In genomic region chr15:88638626-88639372, GRCh38 we compare ENCODE assay signal across 1 cellular context.
TF ChIP-seq lines count a peak whose summit lies in the region.

Gene ISG20, plus strand, starts transcription at chr15:88639016. Its CDS starts 351 bp downstream, at chr15:88639367.

TF ChIP-seq in HepG2, 621 proteins besides CTCF, POLR2A, EP300 and RAD21 (continued from another document and continues in another):
- TF ChIP-seq ZMYM2 (CRISPR knock-in tag; IDR thresholded peaks at IDR 0.05) (peak; percentile 86), NPAS2 (CRISPR knock-in tag; IDR thresholded peaks at IDR 0.05; ENCODE audit: borderline replicate concordance) (no peak), STAG1 (CRISPR knock-in tag; IDR thresholded peaks at IDR 0.05) (peak; percentile 25), MATR3 (CRISPR knock-in tag; IDR thresholded peaks at IDR 0.05) (no peak), ZNF331 (CRISPR knock-in tag; IDR thresholded peaks at IDR 0.05) (peak; percentile 91; the same call in 1 of the 2 replicates), ZNF263 (CRISPR knock-in tag; IDR thresholded peaks at IDR 0.05) (peak; percentile 60), TAF1 (CRISPR knock-in tag; IDR thresholded peaks at IDR 0.05) (peak; percentile 86), IKZF5 (CRISPR knock-in tag; IDR thresholded peaks at IDR 0.05) (peak; percentile 62), SRSF4 (IDR thresholded peaks at IDR 0.05; ENCODE audit: low read depth, low read length, poor library complexity, severe bottlenecking) (no peak), ZKSCAN1 (IDR thresholded peaks at IDR 0.05; ENCODE audit: low read length) (no peak), FOXP1 (IDR thresholded peaks at IDR 0.05) (peak; percentile 87; the same call in 1 of the 2 replicates), FOXP1 (CRISPR knock-in tag; IDR thresholded peaks at IDR 0.05) (peak; percentile 91), ZNF232 (CRISPR knock-in tag; IDR thresholded peaks at IDR 0.05; ENCODE audit: borderline replicate concordance) (0 out of 2 replicates have a peak, but pooled peaks have one; percentile 21), ZNF674 (CRISPR knock-in tag; IDR thresholded peaks at IDR 0.05; ENCODE audit: low read depth) (no peak), ARNTL (CRISPR knock-in tag; IDR thresholded peaks at IDR 0.05) (peak; percentile 93), TEAD2 (CRISPR knock-in tag; IDR thresholded peaks at IDR 0.05) (peak; percentile 10; the same call in 1 of the 2 replicates), GABPA (IDR thresholded peaks at IDR 0.05; ENCODE audit: low read depth, low read length) (no peak), GABPA (CRISPR knock-in tag; IDR thresholded peaks at IDR 0.05; ENCODE audit: low read depth) (no peak), DR1 (CRISPR knock-in tag; IDR thresholded peaks at IDR 0.05) (no peak), ZNF431 (CRISPR knock-in tag; IDR thresholded peaks at IDR 0.05; ENCODE audit: borderline replicate concordance, low read depth) (peak; percentile 72), SNAPC2 (CRISPR knock-in tag; IDR thresholded peaks at IDR 0.05) (no peak), GLMP (CRISPR knock-in tag; IDR thresholded peaks at IDR 0.05; ENCODE audit: borderline replicate concordance) (no peak), SNAI1 (CRISPR knock-in tag; IDR thresholded peaks at IDR 0.05; ENCODE audit: borderline replicate concordance) (no peak), SMARCC2 (IDR thresholded peaks at IDR 0.05) (no peak), PRMT3 (CRISPR knock-in tag; IDR thresholded peaks at IDR 0.05; ENCODE audit: borderline replicate concordance, low read depth) (no peak), KAT7 (CRISPR knock-in tag; IDR thresholded peaks at IDR 0.05; ENCODE audit: borderline replicate concordance) (no peak), ELF1 (CRISPR knock-in tag; IDR thresholded peaks at IDR 0.05) (peak; percentile 67; the same call in 1 of the 2 replicates), ZNF768 (CRISPR knock-in tag; IDR thresholded peaks at IDR 0.05) (peak; percentile 44; the same call in 1 of the 2 replicates), ZNF329 (CRISPR knock-in tag; IDR thresholded peaks at IDR 0.05; ENCODE audit: low read depth) (peak; percentile 80; the same call in 1 of the 2 replicates), ZKSCAN8 (CRISPR knock-in tag; IDR thresholded peaks at IDR 0.05; ENCODE audit: borderline replicate concordance) (0 out of 2 replicates have a peak, but pooled peaks have one; percentile 46), FOXA1 (IDR thresholded peaks at IDR 0.05) (no peak), FOXA1 (CRISPR knock-in tag; IDR thresholded peaks at IDR 0.05) (peak; percentile 82), ZNF30 (CRISPR knock-in tag; IDR thresholded peaks at IDR 0.05) (no peak), MBNL3 (CRISPR knock-in tag; conservative IDR thresholded peaks at IDR 0.05) (no peak), ZNF432 (CRISPR knock-in tag; IDR thresholded peaks at IDR 0.05; ENCODE audit: borderline replicate concordance) (no peak; the same call in 1 of the 2 replicates), ARID2 (CRISPR knock-in tag; IDR thresholded peaks at IDR 0.05; ENCODE audit: borderline replicate concordance) (no peak), ZNF816 (CRISPR knock-in tag; IDR thresholded peaks at IDR 0.05; ENCODE audit: borderline replicate concordance) (peak; percentile 30; the same call in 1 of the 2 replicates), KDM5A (IDR thresholded peaks at IDR 0.05; ENCODE audit: borderline replicate concordance, low read length) (no peak; the same call in 1 of the 2 replicates), HDAC2 (CRISPR knock-in tag; IDR thresholded peaks at IDR 0.05) (peak; percentile 92)
- TF ChIP-seq, protein P1, sequence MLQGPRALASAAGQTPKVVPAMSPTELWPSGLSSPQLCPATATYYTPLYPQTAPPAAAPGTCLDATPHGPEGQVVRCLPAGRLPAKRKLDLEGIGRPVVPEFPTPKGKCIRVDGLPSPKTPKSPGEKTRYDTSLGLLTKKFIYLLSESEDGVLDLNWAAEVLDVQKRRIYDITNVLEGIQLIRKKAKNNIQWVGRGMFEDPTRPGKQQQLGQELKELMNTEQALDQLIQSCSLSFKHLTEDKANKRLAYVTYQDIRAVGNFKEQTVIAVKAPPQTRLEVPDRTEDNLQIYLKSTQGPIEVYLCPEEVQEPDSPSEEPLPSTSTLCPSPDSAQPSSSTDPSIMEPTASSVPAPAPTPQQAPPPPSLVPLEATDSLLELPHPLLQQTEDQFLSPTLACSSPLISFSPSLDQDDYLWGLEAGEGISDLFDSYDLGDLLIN (CRISPR knock-in tag; IDR thresholded peaks at IDR 0.05; ENCODE audit: borderline replicate concordance), result no peak; the same call in 1 of the 2 replicates
- TF ChIP-seq, protein P2, sequence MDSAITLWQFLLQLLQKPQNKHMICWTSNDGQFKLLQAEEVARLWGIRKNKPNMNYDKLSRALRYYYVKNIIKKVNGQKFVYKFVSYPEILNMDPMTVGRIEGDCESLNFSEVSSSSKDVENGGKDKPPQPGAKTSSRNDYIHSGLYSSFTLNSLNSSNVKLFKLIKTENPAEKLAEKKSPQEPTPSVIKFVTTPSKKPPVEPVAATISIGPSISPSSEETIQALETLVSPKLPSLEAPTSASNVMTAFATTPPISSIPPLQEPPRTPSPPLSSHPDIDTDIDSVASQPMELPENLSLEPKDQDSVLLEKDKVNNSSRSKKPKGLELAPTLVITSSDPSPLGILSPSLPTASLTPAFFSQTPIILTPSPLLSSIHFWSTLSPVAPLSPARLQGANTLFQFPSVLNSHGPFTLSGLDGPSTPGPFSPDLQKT (CRISPR knock-in tag; IDR thresholded peaks at IDR 0.05; ENCODE audit: borderline replicate concordance), result no peak
- TF ChIP-seq, protein P3, sequence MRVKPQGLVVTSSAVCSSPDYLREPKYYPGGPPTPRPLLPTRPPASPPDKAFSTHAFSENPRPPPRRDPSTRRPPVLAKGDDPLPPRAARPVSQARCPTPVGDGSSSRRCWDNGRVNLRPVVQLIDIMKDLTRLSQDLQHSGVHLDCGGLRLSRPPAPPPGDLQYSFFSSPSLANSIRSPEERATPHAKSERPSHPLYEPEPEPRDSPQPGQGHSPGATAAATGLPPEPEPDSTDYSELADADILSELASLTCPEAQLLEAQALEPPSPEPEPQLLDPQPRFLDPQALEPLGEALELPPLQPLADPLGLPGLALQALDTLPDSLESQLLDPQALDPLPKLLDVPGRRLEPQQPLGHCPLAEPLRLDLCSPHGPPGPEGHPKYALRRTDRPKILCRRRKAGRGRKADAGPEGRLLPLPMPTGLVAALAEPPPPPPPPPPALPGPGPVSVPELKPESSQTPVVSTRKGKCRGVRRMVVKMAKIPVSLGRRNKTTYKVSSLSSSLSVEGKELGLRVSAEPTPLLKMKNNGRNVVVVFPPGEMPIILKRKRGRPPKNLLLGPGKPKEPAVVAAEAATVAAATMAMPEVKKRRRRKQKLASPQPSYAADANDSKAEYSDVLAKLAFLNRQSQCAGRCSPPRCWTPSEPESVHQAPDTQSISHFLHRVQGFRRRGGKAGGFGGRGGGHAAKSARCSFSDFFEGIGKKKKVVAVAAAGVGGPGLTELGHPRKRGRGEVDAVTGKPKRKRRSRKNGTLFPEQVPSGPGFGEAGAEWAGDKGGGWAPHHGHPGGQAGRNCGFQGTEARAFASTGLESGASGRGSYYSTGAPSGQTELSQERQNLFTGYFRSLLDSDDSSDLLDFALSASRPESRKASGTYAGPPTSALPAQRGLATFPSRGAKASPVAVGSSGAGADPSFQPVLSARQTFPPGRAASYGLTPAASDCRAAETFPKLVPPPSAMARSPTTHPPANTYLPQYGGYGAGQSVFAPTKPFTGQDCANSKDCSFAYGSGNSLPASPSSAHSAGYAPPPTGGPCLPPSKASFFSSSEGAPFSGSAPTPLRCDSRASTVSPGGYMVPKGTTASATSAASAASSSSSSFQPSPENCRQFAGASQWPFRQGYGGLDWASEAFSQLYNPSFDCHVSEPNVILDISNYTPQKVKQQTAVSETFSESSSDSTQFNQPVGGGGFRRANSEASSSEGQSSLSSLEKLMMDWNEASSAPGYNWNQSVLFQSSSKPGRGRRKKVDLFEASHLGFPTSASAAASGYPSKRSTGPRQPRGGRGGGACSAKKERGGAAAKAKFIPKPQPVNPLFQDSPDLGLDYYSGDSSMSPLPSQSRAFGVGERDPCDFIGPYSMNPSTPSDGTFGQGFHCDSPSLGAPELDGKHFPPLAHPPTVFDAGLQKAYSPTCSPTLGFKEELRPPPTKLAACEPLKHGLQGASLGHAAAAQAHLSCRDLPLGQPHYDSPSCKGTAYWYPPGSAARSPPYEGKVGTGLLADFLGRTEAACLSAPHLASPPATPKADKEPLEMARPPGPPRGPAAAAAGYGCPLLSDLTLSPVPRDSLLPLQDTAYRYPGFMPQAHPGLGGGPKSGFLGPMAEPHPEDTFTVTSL (CRISPR knock-in tag; IDR thresholded peaks at IDR 0.05; ENCODE audit: borderline replicate concordance), result peak; percentile 72; the same call in 1 of the 2 replicates
- TF ChIP-seq, protein P4, sequence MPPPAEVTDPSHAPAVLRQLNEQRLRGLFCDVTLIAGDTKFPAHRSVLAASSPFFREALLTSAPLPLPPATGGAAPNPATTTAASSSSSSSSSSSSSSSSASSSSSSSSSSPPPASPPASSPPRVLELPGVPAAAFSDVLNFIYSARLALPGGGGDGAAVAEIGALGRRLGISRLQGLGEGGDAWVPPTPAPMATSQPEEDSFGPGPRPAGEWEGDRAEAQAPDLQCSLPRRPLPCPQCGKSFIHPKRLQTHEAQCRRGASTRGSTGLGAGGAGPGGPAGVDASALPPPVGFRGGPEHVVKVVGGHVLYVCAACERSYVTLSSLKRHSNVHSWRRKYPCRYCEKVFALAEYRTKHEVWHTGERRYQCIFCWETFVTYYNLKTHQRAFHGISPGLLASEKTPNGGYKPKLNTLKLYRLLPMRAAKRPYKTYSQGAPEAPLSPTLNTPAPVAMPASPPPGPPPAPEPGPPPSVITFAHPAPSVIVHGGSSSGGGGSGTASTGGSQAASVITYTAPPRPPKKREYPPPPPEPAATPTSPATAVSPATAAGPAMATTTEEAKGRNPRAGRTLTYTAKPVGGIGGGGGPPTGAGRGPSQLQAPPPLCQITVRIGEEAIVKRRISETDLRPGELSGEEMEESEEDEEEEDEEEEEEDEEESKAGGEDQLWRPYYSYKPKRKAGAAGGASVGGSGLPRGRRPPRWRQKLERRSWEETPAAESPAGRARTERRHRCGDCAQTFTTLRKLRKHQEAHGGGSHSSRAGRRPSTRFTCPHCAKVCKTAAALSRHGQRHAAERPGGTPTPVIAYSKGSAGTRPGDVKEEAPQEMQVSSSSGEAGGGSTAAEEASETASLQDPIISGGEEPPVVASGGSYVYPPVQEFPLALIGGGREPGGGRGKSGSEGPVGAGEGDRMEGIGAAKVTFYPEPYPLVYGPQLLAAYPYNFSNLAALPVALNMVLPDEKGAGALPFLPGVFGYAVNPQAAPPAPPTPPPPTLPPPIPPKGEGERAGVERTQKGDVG (CRISPR knock-in tag; IDR thresholded peaks at IDR 0.05; ENCODE audit: borderline replicate concordance), result no peak
- TF ChIP-seq, protein P5, sequence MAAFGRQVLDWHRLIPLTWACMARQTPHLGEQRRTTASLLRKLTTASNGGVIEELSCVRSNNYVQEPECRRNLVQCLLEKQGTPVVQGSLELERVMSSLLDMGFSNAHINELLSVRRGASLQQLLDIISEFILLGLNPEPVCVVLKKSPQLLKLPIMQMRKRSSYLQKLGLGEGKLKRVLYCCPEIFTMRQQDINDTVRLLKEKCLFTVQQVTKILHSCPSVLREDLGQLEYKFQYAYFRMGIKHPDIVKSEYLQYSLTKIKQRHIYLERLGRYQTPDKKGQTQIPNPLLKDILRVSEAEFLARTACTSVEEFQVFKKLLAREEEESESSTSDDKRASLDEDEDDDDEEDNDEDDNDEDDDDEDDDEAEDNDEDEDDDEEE (CRISPR knock-in tag; IDR thresholded peaks at IDR 0.05), result no peak
- TF ChIP-seq, protein P6, sequence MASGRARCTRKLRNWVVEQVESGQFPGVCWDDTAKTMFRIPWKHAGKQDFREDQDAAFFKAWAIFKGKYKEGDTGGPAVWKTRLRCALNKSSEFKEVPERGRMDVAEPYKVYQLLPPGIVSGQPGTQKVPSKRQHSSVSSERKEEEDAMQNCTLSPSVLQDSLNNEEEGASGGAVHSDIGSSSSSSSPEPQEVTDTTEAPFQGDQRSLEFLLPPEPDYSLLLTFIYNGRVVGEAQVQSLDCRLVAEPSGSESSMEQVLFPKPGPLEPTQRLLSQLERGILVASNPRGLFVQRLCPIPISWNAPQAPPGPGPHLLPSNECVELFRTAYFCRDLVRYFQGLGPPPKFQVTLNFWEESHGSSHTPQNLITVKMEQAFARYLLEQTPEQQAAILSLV (CRISPR knock-in tag; IDR thresholded peaks at IDR 0.05; ENCODE audit: borderline replicate concordance), result 0 out of 2 replicates have a peak, but pooled peaks have one; percentile 54
- TF ChIP-seq, protein P7, sequence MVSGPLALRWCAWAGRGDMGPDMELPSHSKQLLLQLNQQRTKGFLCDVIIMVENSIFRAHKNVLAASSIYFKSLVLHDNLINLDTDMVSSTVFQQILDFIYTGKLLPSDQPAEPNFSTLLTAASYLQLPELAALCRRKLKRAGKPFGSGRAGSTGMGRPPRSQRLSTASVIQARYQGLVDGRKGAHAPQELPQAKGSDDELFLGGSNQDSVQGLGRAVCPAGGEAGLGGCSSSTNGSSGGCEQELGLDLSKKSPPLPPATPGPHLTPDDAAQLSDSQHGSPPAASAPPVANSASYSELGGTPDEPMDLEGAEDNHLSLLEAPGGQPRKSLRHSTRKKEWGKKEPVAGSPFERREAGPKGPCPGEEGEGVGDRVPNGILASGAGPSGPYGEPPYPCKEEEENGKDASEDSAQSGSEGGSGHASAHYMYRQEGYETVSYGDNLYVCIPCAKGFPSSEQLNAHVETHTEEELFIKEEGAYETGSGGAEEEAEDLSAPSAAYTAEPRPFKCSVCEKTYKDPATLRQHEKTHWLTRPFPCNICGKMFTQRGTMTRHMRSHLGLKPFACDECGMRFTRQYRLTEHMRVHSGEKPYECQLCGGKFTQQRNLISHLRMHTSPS (CRISPR knock-in tag; IDR thresholded peaks at IDR 0.05; ENCODE audit: low read depth), result peak; percentile 70
